Comparison of ENCODE assay signal across 11 cellular contexts in genomic region chr5:67094476-67095300, GRCh38.
A peak's percentile ranks its signal among the peaks of the same experiment; 100 is the strongest.
DNase-seq lines count a peak whose midpoint lies in the region; TF ChIP-seq lines count a peak whose summit lies in the region.
"Had no signal": no experiment of that assay in that cellular context is flagged by ENCODE, and none has a peak within 500 bp of the region (broad histone marks: within the 10 kb centered on the region; RNA-seq: fewer than 3 reads in every experiment).

No MANE protein-coding gene starts in this region.

- H3K27me3 ChIP-seq in esophagus squamous epithelium (no peaks in the 10 kb centered on the region), uterus (no peaks in the 10 kb centered on the region)
- H3K27me3 ChIP-seq: BE2C had no signal

- no peak for TF ChIP-seq CTCF in esophagus squamous epithelium (IDR thresholded peaks at IDR 0.05)
- no peak for TF ChIP-seq CTCF in mesothelial cell of epicardium (IDR thresholded peaks at IDR 0.05; ENCODE audit: unreplicated experiment)
- no peak for TF ChIP-seq CTCF in uterus (IDR thresholded peaks at IDR 0.05)

- peak overlapping the region; percentile 87 for H3K27ac Mint-ChIP-seq in mesothelial cell of epicardium
- H3K27ac Mint-ChIP-seq in activated CD4-positive, alpha-beta T cell treated with anti-CD3 and anti-CD28 coated beads, Interleukin-2, amount 10 ng/mL, durations not matched to agents 7 days and 5 days, result no peak overlapping the region
- H3K27ac Mint-ChIP-seq: activated CD4-positive, alpha-beta memory T cell treated with anti-CD3 and anti-CD28 coated beads, Interleukin-2, amount 10 ng/mL, durations not matched to agents 7 days and 5 days; naive B cell had no signal

- H3K9me3 Mint-ChIP-seq in mesothelial cell of epicardium, result no peaks in the 10 kb centered on the region
- H3K9me3 Mint-ChIP-seq in activated CD4-positive, alpha-beta T cell treated with anti-CD3 and anti-CD28 coated beads, Interleukin-2, amount 10 ng/mL, durations not matched to agents 7 days and 5 days, result no peaks in the 10 kb centered on the region
- H3K9me3 Mint-ChIP-seq: activated CD4-positive, alpha-beta memory T cell treated with anti-CD3 and anti-CD28 coated beads, Interleukin-2, amount 10 ng/mL, durations not matched to agents 7 days and 5 days; naive B cell had no signal

- no peak overlapping the region for H3K4me3 Mint-ChIP-seq in mesothelial cell of epicardium
- no peak overlapping the region for H3K4me3 Mint-ChIP-seq in activated CD4-positive, alpha-beta T cell treated with anti-CD3 and anti-CD28 coated beads, Interleukin-2, amount 10 ng/mL, durations not matched to agents 7 days and 5 days
- H3K4me3 Mint-ChIP-seq: activated CD4-positive, alpha-beta memory T cell treated with anti-CD3 and anti-CD28 coated beads, Interleukin-2, amount 10 ng/mL, durations not matched to agents 7 days and 5 days; naive B cell had no signal

- CTCF ChIA-PET in activated CD4-positive, alpha-beta T cell treated with anti-CD3 and anti-CD28 coated beads, Interleukin-2, amount 10 ng/mL, durations not matched to agents 7 days and 5 days (lab: Charles Lee), result interaction anchor here (1.1 kb wide), 1 partner anchor 21 kb away, joined by 4 read pairs; no protein-coding TSS in a partner anchor

- peaks cover 40% of the 10 kb centered on the region for H3K4me1 Mint-ChIP-seq in mesothelial cell of epicardium
- H3K4me1 Mint-ChIP-seq in activated CD4-positive, alpha-beta T cell treated with anti-CD3 and anti-CD28 coated beads, Interleukin-2, amount 10 ng/mL, durations not matched to agents 7 days and 5 days, result peaks cover 4% of the 10 kb centered on the region
- H3K4me1 Mint-ChIP-seq: naive B cell had no signal

- no peaks in the 10 kb centered on the region for H3K9me3 ChIP-seq in esophagus squamous epithelium
- H3K9me3 ChIP-seq in uterus, result no peaks in the 10 kb centered on the region
- H3K9me3 ChIP-seq: BE2C had no signal

- H3K27ac ChIP-seq in esophagus squamous epithelium (peak overlapping the region; percentile 39 to 80 (median 74)), uterus (peak overlapping the region; percentile 74 to 90)

- intact Hi-C loops in esophagus squamous epithelium (cut with DNase I) (no loop called here), uterus (cut with DNase I; ENCODE audit: low total_unique reads) (loop anchor here (10.0 kb wide), 1 partner anchor 90 kb away; no protein-coding TSS in a partner anchor)

- peak; percentile 29 for DNase-seq in NCI-H748 (lab: John Stamatoyannopoulos, UW; ENCODE audit: unreplicated experiment)
- no peak for DNase-seq in NCI-H748 treated with DMSO at 0.1 percent for 48 hours (lab: John Stamatoyannopoulos, UW)
- no peak for DNase-seq in esophagus squamous epithelium (lab: John Stamatoyannopoulos, UW)
- DNase-seq in mesothelial cell of epicardium (ENCODE audit: low spot score in 2 of 2, unreplicated experiment in 2 of 2), result no peak
- peak; percentile 18 to 23 for DNase-seq in uterus
- DNase-seq in NCI-H345 (lab: John Stamatoyannopoulos, UW), result no peak
- no peak for DNase-seq in activated CD4-positive, alpha-beta T cell treated with anti-CD3 and anti-CD28 coated beads, Interleukin-2, amount 10 ng/mL, durations not matched to agents 7 days and 5 days
- no peak for DNase-seq in NCI-H446 (lab: John Stamatoyannopoulos, UW)
- DNase-seq: activated CD4-positive, alpha-beta memory T cell treated with anti-CD3 and anti-CD28 coated beads, Interleukin-2, amount 10 ng/mL, durations not matched to agents 7 days and 5 days; BE2C; naive B cell had no signal

- no peaks in the 10 kb centered on the region for H3K27me3 Mint-ChIP-seq in mesothelial cell of epicardium (ENCODE audit: low read depth)
- H3K27me3 Mint-ChIP-seq in activated CD4-positive, alpha-beta T cell treated with anti-CD3 and anti-CD28 coated beads, Interleukin-2, amount 10 ng/mL, durations not matched to agents 7 days and 5 days, result no peaks in the 10 kb centered on the region
- H3K27me3 Mint-ChIP-seq: activated CD4-positive, alpha-beta memory T cell treated with anti-CD3 and anti-CD28 coated beads, Interleukin-2, amount 10 ng/mL, durations not matched to agents 7 days and 5 days; naive B cell had no signal

- TF ChIP-seq POLR2A in esophagus squamous epithelium (IDR thresholded peaks at IDR 0.05), result no peak
- TF ChIP-seq POLR2A in uterus (IDR thresholded peaks at IDR 0.05), result no peak

- H3K4me1 ChIP-seq in esophagus squamous epithelium (peaks cover 27 to 69% (median 39%) of the 10 kb centered on the region in 3 donors), uterus (peaks cover 7 to 18% of the 10 kb centered on the region in 2 donors)

- H3K4me3 ChIP-seq in esophagus squamous epithelium (no peak overlapping the region), uterus (no peak overlapping the region)

- peaks cover 3% of the 10 kb centered on the region for H3K36me3 Mint-ChIP-seq in mesothelial cell of epicardium
- peaks cover 10% of the 10 kb centered on the region for H3K36me3 Mint-ChIP-seq in activated CD4-positive, alpha-beta T cell treated with anti-CD3 and anti-CD28 coated beads, Interleukin-2, amount 10 ng/mL, durations not matched to agents 7 days and 5 days (ENCODE audit: low read depth)

- WGBS in esophagus squamous epithelium, 2 donors, result 61 to 64% methylated on average over 4 of the region's 4 CpGs

- H3K36me3 ChIP-seq in esophagus squamous epithelium (peaks cover 0 to 35% (median 0%) of the 10 kb centered on the region in 3 donors), uterus (no peaks in the 10 kb centered on the region)
- H3K36me3 ChIP-seq: BE2C had no signal

- POLR2A ChIA-PET in activated CD4-positive, alpha-beta T cell treated with anti-CD3 and anti-CD28 coated beads, Interleukin-2, amount 10 ng/mL, durations not matched to agents 7 days and 5 days (lab: Charles Lee), result no interaction called here

Comparison
In these comparisons a context has a peak if more than half of its experiments do, and no peak if none do; other contexts are left out.
1. DNase-seq: peak in NCI-H748 (single experiment) and uterus (2 of 2); none in NCI-H748 treated with DMSO at 0.1 percent for 48 hours (single experiment), esophagus squamous epithelium (single experiment), mesothelial cell of epicardium (0 of 2), NCI-H345 (single experiment), activated CD4-positive, alpha-beta T cell treated with anti-CD3 and anti-CD28 coated beads, Interleukin-2, amount 10 ng/mL, durations not matched to agents 7 days and 5 days (single experiment) and NCI-H446 (0 of 2).